In the genomic region with DNA sequence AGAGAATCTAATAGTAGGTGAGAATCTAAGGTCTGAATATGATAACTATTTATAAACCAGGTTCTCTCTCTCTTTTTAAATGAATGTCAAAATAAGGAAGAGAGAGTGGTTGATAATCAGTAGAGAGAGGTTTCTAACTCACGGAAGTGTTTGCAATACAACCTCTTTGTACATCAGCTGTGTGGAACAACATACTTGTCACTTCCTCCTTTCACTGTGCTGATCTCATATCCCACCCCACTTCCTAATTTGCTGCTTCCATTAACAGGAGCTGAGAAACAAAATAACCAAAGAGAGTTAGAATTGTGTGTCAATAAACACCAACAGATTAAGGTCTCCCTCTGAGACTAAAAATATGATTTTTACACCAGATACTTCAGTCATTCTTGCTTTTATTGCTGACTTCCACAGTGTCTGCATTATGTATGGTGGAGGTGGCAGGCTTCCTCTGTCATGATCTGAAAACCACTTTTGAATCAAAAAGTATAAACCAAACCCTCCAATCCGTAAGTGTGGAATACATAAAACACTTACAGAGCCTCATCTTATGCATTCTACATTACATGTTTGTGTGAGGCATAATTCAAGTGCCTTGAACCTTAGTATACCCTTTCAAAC, we compare ENCODE assay signal across 9 cellular contexts. TPM values are rescaled to one million over a fixed set of nuclear protein-coding genes. Genes with fewer than 3 reads are reported as not detected.
DNase-seq lines count a peak whose midpoint lies in the region; ATAC-seq, FAIRE-seq and TF ChIP-seq lines count a peak whose summit lies in the region.
"Had no signal": no experiment of that assay in that cellular context is flagged by ENCODE, and none has a peak within 500 bp of the region (broad histone marks: within the 10 kb centered on the region; RNA-seq: fewer than 3 reads in every experiment).

No MANE protein-coding gene starts in this region.

- TF ChIP-seq CTCF in liver (IDR thresholded peaks at IDR 0.05; ENCODE audit: low read depth, low read length, missing input control) (no peak), HepG2 (CRISPR knock-in tag; IDR thresholded peaks at IDR 0.05) (no peak), sigmoid colon (IDR thresholded peaks at IDR 0.05) (no peak)

- 63% methylated on average over 2 of the region's 2 CpGs for WGBS in liver
- WGBS in HepG2 (ENCODE audit: low lambda C conversion rate) = 93% methylated on average over 2 of the region's 2 CpGs
- WGBS in sigmoid colon, 2 donors = 38 to 45% methylated on average over 2 of the region's 2 CpGs

- no peak for TF ChIP-seq RAD21 in liver (IDR thresholded peaks at IDR 0.05)
- no peak for TF ChIP-seq RAD21 in HepG2 (CRISPR knock-in tag; IDR thresholded peaks at IDR 0.05)

- CTCF ChIA-PET in HepG2 (lab: Yijun Ruan, JAX; ENCODE audit: low intra/inter-chr PET ratio, low total read pairs) = no interaction called here

- no peaks in the 10 kb centered on the region for H3K36me3 ChIP-seq in liver (ENCODE audit: control insufficient read depth in 4 of 4, insufficient read depth in 3 of 4, low read depth in 1 of 4, low read length in 3 of 4)
- peaks cover 0 to 28% of the 10 kb centered on the region in 2 experiments; a peak in 3 of 5 replicates for H3K36me3 ChIP-seq in HepG2 (replicated peaks in 1 of 2; ENCODE audit: control insufficient read depth in 1 of 2, insufficient read depth in 2 of 2, low read length in 2 of 2)
- H3K36me3 ChIP-seq in sigmoid colon = no peaks in the 10 kb centered on the region

- peak overlapping the region; percentile 28 to 48 for H3K27ac ChIP-seq in liver (ENCODE audit: low read depth in 1 of 2, low read length in 2 of 2)
- no peak overlapping the region for H3K27ac ChIP-seq in HepG2 (ENCODE audit: extremely low read length, insufficient read depth, low read length)
- peak overlapping the region in 2 of 4 donors; percentile 23 to 37 for H3K27ac ChIP-seq in sigmoid colon
- H3K27ac ChIP-seq: VCaP had no signal

- no peaks in the 10 kb centered on the region for H3K9me3 Mint-ChIP-seq in activated naive CD8-positive, alpha-beta T cell treated with anti-CD3 and anti-CD28 coated beads for 36 hours
- H3K9me3 Mint-ChIP-seq in natural killer cell treated with Interleukin-12 subunit alpha and Interleukin-12 subunit beta and Interleukin-15 and Interleukin-18, amount 100 ng/mL, for 72 hours = no peaks in the 10 kb centered on the region

- H3K27me3 ChIP-seq in liver (ENCODE audit: control insufficient read depth in 4 of 4, insufficient read depth in 4 of 4, low read length in 3 of 4) = no peaks in the 10 kb centered on the region
- no peaks in the 10 kb centered on the region for H3K27me3 ChIP-seq in HepG2 (ENCODE audit: control insufficient read depth in 1 of 2, insufficient read depth in 2 of 2, low read length in 2 of 2)
- H3K27me3 ChIP-seq in sigmoid colon = no peaks in the 10 kb centered on the region

- TF ChIP-seq EP300 in HepG2 (IDR thresholded peaks at IDR 0.05; ENCODE audit: low read depth in 2 of 2, low read length in 2 of 2) (no peak), HepG2 (CRISPR knock-in tag; IDR thresholded peaks at IDR 0.05; ENCODE audit: borderline replicate concordance) (no peak), sigmoid colon (IDR thresholded peaks at IDR 0.05) (no peak)

- H3K4me1 ChIP-seq in liver (ENCODE audit: control insufficient read depth in 4 of 4, insufficient read depth in 4 of 4, low read length in 3 of 4) (peaks cover 6 to 21% (median 14%) of the 10 kb centered on the region in 4 donors), HepG2 (ENCODE audit: insufficient read depth, low read length) (peaks cover 30% of the 10 kb centered on the region), sigmoid colon (peaks cover 0 to 71% (median 66%) of the 10 kb centered on the region in 4 donors)

- no peak for DNase-seq in HepG2 (ENCODE audit: low spot score)
- DNase-seq in activated naive CD8-positive, alpha-beta T cell treated with anti-CD3 and anti-CD28 coated beads for 36 hours = no peak
- DNase-seq in natural killer cell treated with Interleukin-12 subunit alpha and Interleukin-12 subunit beta and Interleukin-15 and Interleukin-18, amount 100 ng/mL, for 72 hours (ENCODE audit: low spot score) = no peak
- no peak for DNase-seq in NCI-H526 treated with DMSO at 0.1 percent for 48 hours (lab: John Stamatoyannopoulos, UW)
- no peak for DNase-seq in sigmoid colon
- no peak for DNase-seq in stimulated activated CD4-positive, alpha-beta T cell treated with anti-CD3 and anti-CD28 coated beads, Interleukin-4, amount 100 ng/mL, for 1 hour

- no peaks in the 10 kb centered on the region for H3K27me3 Mint-ChIP-seq in activated naive CD8-positive, alpha-beta T cell treated with anti-CD3 and anti-CD28 coated beads for 36 hours
- H3K27me3 Mint-ChIP-seq in natural killer cell treated with Interleukin-12 subunit alpha and Interleukin-12 subunit beta and Interleukin-15 and Interleukin-18, amount 100 ng/mL, for 72 hours = no peaks in the 10 kb centered on the region

- peak overlapping the region; percentile 0 for H3K27ac Mint-ChIP-seq in activated naive CD8-positive, alpha-beta T cell treated with anti-CD3 and anti-CD28 coated beads for 36 hours
- H3K27ac Mint-ChIP-seq in natural killer cell treated with Interleukin-12 subunit alpha and Interleukin-12 subunit beta and Interleukin-15 and Interleukin-18, amount 100 ng/mL, for 72 hours = peak overlapping the region; percentile 79 to 82

- H3K9me3 ChIP-seq in liver (ENCODE audit: control insufficient read depth in 4 of 4, low read length in 3 of 4) (no peaks in the 10 kb centered on the region), HepG2 (ENCODE audit: low read length) (no peaks in the 10 kb centered on the region), sigmoid colon (no peaks in the 10 kb centered on the region)

- POLR2A ChIA-PET in HepG2 (lab: Yijun Ruan, JAX) = no interaction called here

- H3K79me2 ChIP-seq in HepG2 (ENCODE audit: insufficient read depth, low read length) = peaks cover 57% of the 10 kb centered on the region

- H3K4me1 Mint-ChIP-seq in activated naive CD8-positive, alpha-beta T cell treated with anti-CD3 and anti-CD28 coated beads for 36 hours = peaks cover 53% of the 10 kb centered on the region
- peaks cover 39 to 47% of the 10 kb centered on the region in 2 donors for H3K4me1 Mint-ChIP-seq in natural killer cell treated with Interleukin-12 subunit alpha and Interleukin-12 subunit beta and Interleukin-15 and Interleukin-18, amount 100 ng/mL, for 72 hours (ENCODE audit: low read depth in 2 of 2)

- intact Hi-C loops in HepG2 (cut with micrococcal nuclease; ENCODE audit: unreplicated experiment) = no loop called here
- intact Hi-C loops in sigmoid colon (cut with DNase I) = loop anchor here (10.0 kb wide), 2 partner anchors 685 to 1355 kb away; partner anchors contain the start of genes PDZD8 and RAB11FIP2

- no peak for FAIRE-seq in HepG2 (lab: Jason Lieb, UNC)

- no TSS peak for BruUV-seq in HepG2 (replicated peaks; lab: Mats Ljungman, UMichigan)

- no peak for ATAC-seq in HepG2
- peak; percentile 96 for ATAC-seq in HG03175 (IDR thresholded peaks at IDR 0.05; ENCODE audit: unreplicated experiment)
- peak; percentile 79 to 85 for ATAC-seq in natural killer cell treated with Interleukin-12 subunit alpha and Interleukin-12 subunit beta and Interleukin-15 and Interleukin-18, amount 100 ng/mL, for 72 hours

- no peak overlapping the region for H2AFZ ChIP-seq in HepG2 (ENCODE audit: low read length)

- TF ChIP-seq POLR2A in HepG2 (IDR thresholded peaks at IDR 0.05; ENCODE audit: insufficient read depth in 1 of 2, low read depth in 2 of 2, low read length in 2 of 2) (no peak), sigmoid colon (IDR thresholded peaks at IDR 0.05) (no peak)

- H3K36me3 Mint-ChIP-seq in activated naive CD8-positive, alpha-beta T cell treated with anti-CD3 and anti-CD28 coated beads for 36 hours = peaks cover 9% of the 10 kb centered on the region
- H3K36me3 Mint-ChIP-seq in natural killer cell treated with Interleukin-12 subunit alpha and Interleukin-12 subunit beta and Interleukin-15 and Interleukin-18, amount 100 ng/mL, for 72 hours = no peaks in the 10 kb centered on the region

- in situ Hi-C loops in HepG2 (cut with HindIII; ENCODE audit: extremely low pct_ligation_motif_present, low pct_unique_long_range_greater_than_20kb) = no loop called here

- no peak overlapping the region for H3K4me2 ChIP-seq in HepG2 (ENCODE audit: low read depth, low read length)

- H3K4me3 Mint-ChIP-seq in activated naive CD8-positive, alpha-beta T cell treated with anti-CD3 and anti-CD28 coated beads for 36 hours = no peak overlapping the region
- H3K4me3 Mint-ChIP-seq in natural killer cell treated with Interleukin-12 subunit alpha and Interleukin-12 subunit beta and Interleukin-15 and Interleukin-18, amount 100 ng/mL, for 72 hours = peak overlapping the region; percentile 48

- no peak overlapping the region for H3K4me3 ChIP-seq in liver (ENCODE audit: low read depth in 1 of 3, low read length in 3 of 3)
- H3K4me3 ChIP-seq in HepG2 (replicated peaks in 1 of 3; ENCODE audit: insufficient read depth in 1 of 3, low read depth in 2 of 3, low read length in 3 of 3) = no peak overlapping the region
- H3K4me3 ChIP-seq in sigmoid colon = no peak overlapping the region

- H4K20me1 ChIP-seq in HepG2 (ENCODE audit: insufficient read depth, low read length) = peaks cover 11% of the 10 kb centered on the region

- H3K9ac ChIP-seq in liver (ENCODE audit: low read depth in 1 of 2, low read length in 2 of 2) (peak overlapping the region; percentile 25 to 29), HepG2 (ENCODE audit: insufficient read depth, low read depth, low read length) (no peak overlapping the region)

RNA-seq across cellular contexts. Expression of gene CACUL1, which starts 25.0 kb away (rescaled TPM):
- 10 to 100 TPM; 12.8 to 13.5 TPM for total RNA-seq in liver
- polyA plus RNA-seq in liver = 10 to 100 TPM in 1 of 2 donors, 1 to 10 TPM in 1; 3.9 to 15.8 TPM
- 31.0 and 43.6 TPM in 2 replicates for total RNA-seq in HepG2 (2016; rRNA removed; fragmentation: Illumina TruSeq; extraction: Trizol)
- total RNA-seq in HepG2 (2016; cell fraction: cytosol; rRNA removed; fragmentation: Illumina TruSeq; extraction: Trizol; ENCODE audit: low read depth) = 9.3 and 13.6 TPM in 2 replicates
- 29.9 and 40.9 TPM in 2 replicates for total RNA-seq in HepG2 (2016; cell fraction: insoluble cytoplasmic fraction; rRNA removed; fragmentation: Illumina TruSeq; extraction: Trizol)
- 23.6 and 25.5 TPM in 2 replicates for total RNA-seq in HepG2 (2016; cell fraction: membrane; rRNA removed; fragmentation: Illumina TruSeq; extraction: Trizol)
- 35.3 and 37.2 TPM in 2 replicates for total RNA-seq in HepG2 (2016; cell fraction: nucleus; rRNA removed; fragmentation: Illumina TruSeq; extraction: Trizol)
- 10.6 and 14.2 TPM in 2 replicates for polyA plus RNA-seq in HepG2 (2011; rRNA removed)
- polyA plus RNA-seq in HepG2 (2011; cell fraction: cytosol; rRNA removed) = 3.9 and 5.9 TPM in 2 replicates
- polyA plus RNA-seq in HepG2 (2011; cell fraction: nucleus; rRNA removed) = 6.9 and 7.8 TPM in 2 replicates
- 8.3 and 12.1 TPM in 2 replicates for polyA plus RNA-seq in HepG2 (2012)
- polyA plus RNA-seq in HepG2 (2016; cell fraction: cytosol; fragmentation: Illumina TruSeq; extraction: Trizol; ENCODE audit: low read depth) = 2.5 and 3.3 TPM in 2 replicates
- 18.3 and 18.5 TPM in 2 replicates for polyA plus RNA-seq in HepG2 (2016; cell fraction: insoluble cytoplasmic fraction; fragmentation: Illumina TruSeq; extraction: Trizol; ENCODE audit: low read depth)
- polyA plus RNA-seq in HepG2 (2016; cell fraction: membrane; fragmentation: Illumina TruSeq; extraction: Trizol; ENCODE audit: low read depth) = 7.7 and 8.5 TPM in 2 replicates
- 15.3 and 21.2 TPM in 2 replicates for polyA plus RNA-seq in HepG2 (2016; cell fraction: nucleus; fragmentation: Illumina TruSeq; extraction: Trizol; ENCODE audit: insufficient read depth, low read depth)
- polyA minus RNA-seq in HepG2 (2011; rRNA and poly(A)+ RNA removed; ENCODE audit: low replicate concordance) = 11.8 and 27.1 TPM in 2 replicates
- polyA minus RNA-seq in HepG2 (2011; cell fraction: cytosol; rRNA and poly(A)+ RNA removed) = 18.8 and 27.1 TPM in 2 replicates
- polyA minus RNA-seq in HepG2 (2011; cell fraction: nucleus; rRNA and poly(A)+ RNA removed) = 35.0 and 37.0 TPM in 2 replicates
- 10 to 100 TPM; 28.6 to 34.8 TPM for total RNA-seq in activated naive CD8-positive, alpha-beta T cell treated with anti-CD3 and anti-CD28 coated beads for 36 hours
- total RNA-seq in natural killer cell treated with Interleukin-12 subunit alpha and Interleukin-12 subunit beta and Interleukin-15 and Interleukin-18, amount 100 ng/mL, for 72 hours = 10 to 100 TPM; 28.9 to 29.9 TPM
- total RNA-seq in sigmoid colon = 10 to 100 TPM; 41.0 to 51.7 (median 50.4) TPM
- 1 to 10 TPM; 4.2 to 8.7 (median 6.9) TPM for polyA plus RNA-seq in sigmoid colon
